ENCODE assay signal across 28 cellular contexts in genomic region chr20:20529597-20529996, GRCh38.
"Had no signal": no experiment of that assay in that cellular context is flagged by ENCODE, and none has a peak within 500 bp of the region (broad histone marks: within the 10 kb centered on the region; RNA-seq: fewer than 3 reads in every experiment).

No MANE protein-coding gene starts in this region.

- H3K4me3 Mint-ChIP-seq: activated B cell treated with CpG ODN at 0.5 μM for 24 hours; activated CD8-positive, alpha-beta T cell treated with anti-CD3 and anti-CD28 coated beads for 36 hours; activated naive CD4-positive, alpha-beta T cell treated with anti-CD3 and anti-CD28 coated beads for 36 hours; activated naive CD4-positive, alpha-beta T cell treated with anti-CD3 and anti-CD28 coated beads, Interleukin-2, amount 50 U/mL, for 24 hours; activated T-cell treated with anti-CD3 and anti-CD28 coated beads, Interleukin-2, amount 50 U/mL, for 4 hours; activated T-helper 17 cell treated with anti-CD3 and anti-CD28 coated beads, Interleukin-2, amount 50 U/mL, for 72 hours; effector memory CD8-positive, alpha-beta T cell; T-helper 17 cell; T-helper 2 cell treated with Interferon-gamma antibody and Interleukin-4, amounts not matched to agents 5 μg/mL and 100 μg/mL, for 36 hours had no signal

- DNase-seq: activated B cell treated with CpG ODN at 0.5 μM for 24 hours; activated CD4-positive, alpha-beta T cell treated with anti-CD3 and anti-CD28 coated beads for 48 hours; activated CD4-positive, alpha-beta T cell treated with anti-CD3 and anti-CD28 coated beads, Interleukin-2, amount 50 U/mL, for 1 hour; activated CD4-positive, alpha-beta T cell treated with anti-CD3 and anti-CD28 coated beads, Interleukin-2, amount 50 U/mL, for 48 hours; activated CD8-positive, alpha-beta memory T cell treated with anti-CD3 and anti-CD28 coated beads for 24 hours; activated CD8-positive, alpha-beta T cell treated with anti-CD3 and anti-CD28 coated beads for 36 hours; activated effector memory CD4-positive, alpha-beta T cell treated with Interleukin-2 at 50 U/mL for 16 hours; activated gamma-delta T cell treated with Interleukin-2 at 50 U/mL for 16 hours; activated naive CD4-positive, alpha-beta T cell treated with anti-CD3 and anti-CD28 coated beads for 36 hours; activated T-cell treated with anti-CD3 and anti-CD28 coated beads, Interleukin-2, amount 50 U/mL, for 4 hours; adrenal gland; aorta; body of pancreas; cortex of kidney; effector CD4-positive, alpha-beta T cell; effector memory CD8-positive, alpha-beta T cell; erythroblast; foreskin keratinocyte; gastrocnemius medialis; glutamatergic neuron; heart left ventricle; T-helper 17 cell; T1000; WERI-Rb-1 had no signal

- ATAC-seq: activated CD4-positive, CD25-positive, alpha-beta regulatory T cell treated with anti-CD3 and anti-CD28 coated beads, Interleukin-2, amount 50 U/mL, for 24 hours; activated CD8-positive, alpha-beta T cell treated with anti-CD3 and anti-CD28 coated beads for 36 hours; activated T-cell treated with anti-CD3 and anti-CD28 coated beads, Interleukin-2, amount 50 U/mL, for 4 hours; activated T-helper 17 cell treated with anti-CD3 and anti-CD28 coated beads, Interleukin-2, amount 50 U/mL, for 72 hours; body of pancreas; effector memory CD8-positive, alpha-beta T cell; foreskin keratinocyte; gastrocnemius medialis; T-helper 17 cell had no signal

- H3K27me3 Mint-ChIP-seq: activated B cell treated with CpG ODN at 0.5 μM for 24 hours; activated CD8-positive, alpha-beta T cell treated with anti-CD3 and anti-CD28 coated beads for 36 hours; activated naive CD4-positive, alpha-beta T cell treated with anti-CD3 and anti-CD28 coated beads, Interleukin-2, amount 50 U/mL, for 24 hours; activated T-helper 17 cell treated with anti-CD3 and anti-CD28 coated beads, Interleukin-2, amount 50 U/mL, for 72 hours; effector memory CD8-positive, alpha-beta T cell; T-helper 17 cell had no signal

- H3K9me3 Mint-ChIP-seq: activated B cell treated with CpG ODN at 0.5 μM for 24 hours; activated CD8-positive, alpha-beta T cell treated with anti-CD3 and anti-CD28 coated beads for 36 hours; activated naive CD4-positive, alpha-beta T cell treated with anti-CD3 and anti-CD28 coated beads for 36 hours; activated naive CD4-positive, alpha-beta T cell treated with anti-CD3 and anti-CD28 coated beads, Interleukin-2, amount 50 U/mL, for 24 hours; activated T-cell treated with anti-CD3 and anti-CD28 coated beads, Interleukin-2, amount 50 U/mL, for 4 hours; activated T-helper 17 cell treated with anti-CD3 and anti-CD28 coated beads, Interleukin-2, amount 50 U/mL, for 72 hours; effector memory CD8-positive, alpha-beta T cell; T-helper 2 cell treated with Interferon-gamma antibody and Interleukin-4, amounts not matched to agents 5 μg/mL and 100 μg/mL, for 36 hours had no signal

- H3K27ac Mint-ChIP-seq: activated B cell treated with CpG ODN at 0.5 μM for 24 hours; activated CD8-positive, alpha-beta T cell treated with anti-CD3 and anti-CD28 coated beads for 36 hours; activated naive CD4-positive, alpha-beta T cell treated with anti-CD3 and anti-CD28 coated beads for 36 hours; activated naive CD4-positive, alpha-beta T cell treated with anti-CD3 and anti-CD28 coated beads, Interleukin-2, amount 50 U/mL, for 24 hours; activated T-helper 17 cell treated with anti-CD3 and anti-CD28 coated beads, Interleukin-2, amount 50 U/mL, for 72 hours; effector memory CD8-positive, alpha-beta T cell; T-helper 17 cell; T-helper 2 cell treated with Interferon-gamma antibody and Interleukin-4, amounts not matched to agents 5 μg/mL and 100 μg/mL, for 36 hours had no signal

- H3K4me1 Mint-ChIP-seq: activated B cell treated with CpG ODN at 0.5 μM for 24 hours; activated naive CD4-positive, alpha-beta T cell treated with anti-CD3 and anti-CD28 coated beads, Interleukin-2, amount 50 U/mL, for 24 hours had no signal
